Comparison of ENCODE assay signal across 9 cellular contexts in the genomic region with DNA sequence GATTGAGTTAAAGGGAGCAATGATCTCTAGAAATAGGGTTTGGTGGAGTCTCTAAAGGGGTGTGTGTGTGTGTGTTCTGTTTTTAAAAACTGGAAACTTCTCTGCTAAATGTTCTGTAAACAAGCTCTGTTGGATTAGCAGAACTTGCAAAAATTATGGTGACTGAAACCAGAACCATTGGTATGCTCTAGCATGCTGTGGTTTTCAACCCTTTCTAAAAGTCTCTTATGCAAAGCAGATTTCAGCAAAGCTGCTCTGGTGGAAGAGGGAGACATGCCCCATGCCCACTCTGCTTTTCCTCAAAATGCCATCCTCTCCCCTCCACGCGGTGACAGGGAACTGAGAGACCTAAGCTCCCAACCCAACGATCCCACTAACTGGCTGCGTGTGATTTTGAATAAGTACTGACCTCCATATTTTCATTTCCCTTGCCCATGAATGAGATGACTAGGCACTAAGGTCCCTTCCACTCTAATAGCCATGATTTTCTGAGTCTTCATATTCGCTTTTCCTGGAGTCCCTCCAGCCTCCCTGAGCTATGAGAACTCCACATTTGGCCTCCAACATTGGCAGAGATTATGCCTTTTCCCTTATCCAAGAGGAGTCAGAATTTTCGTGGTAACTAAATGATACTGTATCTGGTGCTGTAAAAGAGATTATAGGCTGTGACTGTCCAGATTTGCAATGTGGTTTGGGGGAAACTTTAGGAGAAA.
DNase-seq lines count a peak whose midpoint lies in the region; ATAC-seq lines count a peak whose summit lies in the region.
"Had no signal": no experiment of that assay in that cellular context is flagged by ENCODE, and none has a peak within 500 bp of the region (broad histone marks: within the 10 kb centered on the region; RNA-seq: fewer than 3 reads in every experiment).

No MANE protein-coding gene starts in this region.

- peaks cover 9% of the 10 kb centered on the region for H3K4me1 Mint-ChIP-seq in memory B cell

- peaks cover 20% of the 10 kb centered on the region for H3K27me3 Mint-ChIP-seq in memory B cell

- H3K27ac Mint-ChIP-seq in memory B cell = no peak overlapping the region
- H3K27ac Mint-ChIP-seq: H9 had no signal

- H3K9me3 Mint-ChIP-seq in memory B cell = no peaks in the 10 kb centered on the region
- H3K9me3 Mint-ChIP-seq: H9 had no signal

- H3K36me3 Mint-ChIP-seq in memory B cell = no peaks in the 10 kb centered on the region

- DNase-seq in memory B cell (ENCODE audit: low spot score in 2 of 2) = no peak
- DNase-seq in activated CD4-positive, CD25-positive, alpha-beta regulatory T cell treated with anti-CD3 and anti-CD28 coated beads, Interleukin-2, amount 50 U/mL, for 72 hours = no peak
- no peak for DNase-seq in NK-92 (lab: John Stamatoyannopoulos, UW; ENCODE audit: unreplicated experiment)
- DNase-seq in NCI-H1694 treated with DMSO at 0.1 percent for 48 hours (lab: John Stamatoyannopoulos, UW) = no peak
- no peak for DNase-seq in NCI-H1105 (lab: John Stamatoyannopoulos, UW)
- DNase-seq: H9 had no signal

- peak; percentile 73 for ATAC-seq in GM18870 (IDR thresholded peaks at IDR 0.05; ENCODE audit: unreplicated experiment)
- ATAC-seq in GM21717 (IDR thresholded peaks at IDR 0.05; ENCODE audit: unreplicated experiment) = peak; percentile 79
- ATAC-seq in HG03196 (IDR thresholded peaks at IDR 0.05; ENCODE audit: unreplicated experiment) = peak; percentile 73
- ATAC-seq in memory B cell (ENCODE audit: low read depth) = peak; percentile 47

- H3K4me3 Mint-ChIP-seq in memory B cell = no peak overlapping the region
- H3K4me3 Mint-ChIP-seq: H9 had no signal
